ENCODE assay signal across 12 cellular contexts in the genomic region with DNA sequence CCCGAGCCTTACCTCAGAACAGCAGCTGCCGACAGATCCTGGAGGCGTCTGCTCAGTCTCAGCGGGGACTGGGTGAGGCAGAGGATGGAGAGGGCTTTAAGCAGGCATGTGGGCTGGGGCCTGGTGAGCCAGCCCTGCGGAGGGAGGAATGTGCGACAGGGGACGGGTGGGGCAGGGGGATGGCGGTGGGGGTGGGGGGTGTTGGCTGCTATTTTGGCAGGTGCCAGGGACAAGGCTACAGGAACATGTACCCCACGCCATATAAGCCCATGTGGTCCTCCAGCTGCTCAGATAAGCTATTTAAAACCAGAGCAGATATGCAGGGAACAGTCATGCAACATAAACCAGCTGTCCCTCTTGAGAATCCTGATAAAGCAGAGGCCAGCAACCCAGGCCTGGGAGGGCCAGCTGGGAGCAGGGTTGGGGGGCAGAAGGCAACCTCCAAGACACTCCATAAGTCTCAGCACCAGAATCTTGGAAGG. TPM values are rescaled to one million over a fixed set of nuclear protein-coding genes. Genes with fewer than 3 reads are reported as not detected.
DNase-seq lines count a peak whose midpoint lies in the region; ATAC-seq and TF ChIP-seq lines count a peak whose summit lies in the region.
"Had no signal": no experiment of that assay in that cellular context is flagged by ENCODE, and none has a peak within 500 bp of the region (broad histone marks: within the 10 kb centered on the region; RNA-seq: fewer than 3 reads in every experiment).

A gene (minus strand): TSS at position 70 of the 482 bp plus-strand sequence. CDS start 4,426 bp downstream, outside the sequence.

- no peaks in the 10 kb centered on the region for H3K9me3 ChIP-seq in aorta (ENCODE audit: control insufficient read depth, low read length)

- H3K27me3 Mint-ChIP-seq in type B pancreatic cell = peaks cover 7% of the 10 kb centered on the region

- no peaks in the 10 kb centered on the region for H3K9me3 Mint-ChIP-seq in type B pancreatic cell
- H3K9me3 Mint-ChIP-seq: CD8-positive, alpha-beta T cell; neural crest cell had no signal

- H3K27ac Mint-ChIP-seq in type B pancreatic cell = peak within 1 kb of the TSS; percentile 80
- H3K27ac Mint-ChIP-seq: CD8-positive, alpha-beta T cell had no signal

- TF ChIP-seq CTCF in dorsolateral prefrontal cortex (IDR thresholded peaks at IDR 0.05 in 54 of 56, conservative IDR thresholded peaks at IDR 0.05 in 2 of 56; ENCODE audit: low read depth in 1 of 56, partially characterized antibody in 56 of 56) (no peak), type B pancreatic cell (conservative IDR thresholded peaks at IDR 0.05) (no peak)

- H3K4me3 ChIP-seq in dorsolateral prefrontal cortex (peak within 1 kb of the TSS in 37 of 59 donors; percentile 1 to 49 (median 21)), aorta (ENCODE audit: low read length in 2 of 2) (no peak within 1 kb of the TSS)

- H3K27me3 ChIP-seq in dorsolateral prefrontal cortex = peaks cover 0 to 11% (median 0%) of the 10 kb centered on the region in 45 donors
- H3K27me3 ChIP-seq in aorta (ENCODE audit: control insufficient read depth in 1 of 2, insufficient read depth in 2 of 2, low read length in 1 of 2) = no peaks in the 10 kb centered on the region

- intact Hi-C loops in dorsolateral prefrontal cortex (cut with DNase I) = no loop called here
- intact Hi-C loops in aorta (cut with DNase I) = no loop called here

- H3K4me1 Mint-ChIP-seq in type B pancreatic cell (ENCODE audit: unreplicated experiment) = peaks cover 33% of the 10 kb centered on the region
- H3K4me1 Mint-ChIP-seq: neural crest cell had no signal

- peak within 1 kb of the TSS; percentile 70 for H3K4me3 Mint-ChIP-seq in type B pancreatic cell
- H3K4me3 Mint-ChIP-seq: CD8-positive, alpha-beta T cell; neural crest cell had no signal

- no peaks in the 10 kb centered on the region for H3K36me3 ChIP-seq in aorta (ENCODE audit: control insufficient read depth in 1 of 2, insufficient read depth in 2 of 2, low read length in 1 of 2)

- DNase-seq in NCI-H2171 treated with DMSO at 0.1 percent for 48 hours (lab: John Stamatoyannopoulos, UW) (peak; percentile 86), dorsolateral prefrontal cortex (peak in 6 of 10 donors; percentile 38 to 68 (median 54)), islet precursor cell (peak; percentile 79), type B pancreatic cell (ENCODE audit: extremely low spot score, unreplicated experiment) (no peak), NCI-H345 (lab: John Stamatoyannopoulos, UW) (no peak), aorta (no peak)
- DNase-seq in activated naive CD4-positive, alpha-beta T cell treated with anti-CD3 and anti-CD28 coated beads, Interleukin-2, amount 50 U/mL, for 16 hours = no peak
- DNase-seq: CD8-positive, alpha-beta T cell; left colon had no signal

- peak within 1 kb of the TSS in 37 of 59 donors; percentile 4 to 73 (median 44) for H3K27ac ChIP-seq in dorsolateral prefrontal cortex
- H3K27ac ChIP-seq in aorta (ENCODE audit: low read depth in 1 of 2, low read length in 2 of 2) = no peak within 1 kb of the TSS

- H3K4me1 ChIP-seq in aorta (ENCODE audit: control insufficient read depth in 1 of 2, insufficient read depth in 2 of 2, low read length in 2 of 2) = no peaks in the 10 kb centered on the region

- WGBS in aorta, 2 donors = 56 to 63% methylated on average over 9 of the region's 9 CpGs

- H3K36me3 Mint-ChIP-seq in type B pancreatic cell = peaks cover 4% of the 10 kb centered on the region
- H3K36me3 Mint-ChIP-seq: CD8-positive, alpha-beta T cell had no signal

- ATAC-seq in HG02763 (IDR thresholded peaks at IDR 0.05; ENCODE audit: unreplicated experiment) = no peak
- no peak for ATAC-seq in aorta (ENCODE audit: low FRiP score)
- ATAC-seq: CD8-positive, alpha-beta T cell had no signal

RNA-seq across cellular contexts. Expression of the gene that starts here (rescaled TPM):
- 10 to 100 TPM; 12.2 to 91.1 (median 35.5) TPM for total RNA-seq in dorsolateral prefrontal cortex
- 21.3 and 63.9 TPM in 2 replicates for total RNA-seq in type B pancreatic cell (ENCODE audit: low replicate concordance)
- under 1 TPM; 0.21 to 0.36 TPM for total RNA-seq in aorta
- 10 to 100 TPM in 1 of 2 donors, 1 to 10 TPM in 1; 1.0 to 24.0 TPM for polyA plus RNA-seq in aorta
- total RNA-seq: CD8-positive, alpha-beta T cell; neural crest cell; T-helper 1 cell treated with Interleukin-12 subunit alpha and Interleukin-12 subunit beta and Interleukin-4 antibody, amounts not matched to agents 30 ng/mL and 1 ng/mL, for 36 hours had no signal

Comparison
In these comparisons a context has a peak if more than half of its experiments do, and no peak if none do; other contexts are left out.
1. RNA of the gene that starts here (total RNA-seq): 12.2 to 91.1 TPM in dorsolateral prefrontal cortex and 21.3 to 63.9 TPM in type B pancreatic cell; 0.21 to 0.36 TPM in aorta; every median in the first group is over 4 times any median in the second.
2. DNase-seq: peak in NCI-H2171 treated with DMSO at 0.1 percent for 48 hours (single experiment), dorsolateral prefrontal cortex (6 of 10) and islet precursor cell (single experiment); none in type B pancreatic cell (single experiment), NCI-H345 (single experiment), aorta (0 of 2) and activated naive CD4-positive, alpha-beta T cell treated with anti-CD3 and anti-CD28 coated beads, Interleukin-2, amount 50 U/mL, for 16 hours (single experiment).
3. H3K27ac ChIP-seq: peak in dorsolateral prefrontal cortex (37 of 59); none in aorta (0 of 2).
4. H3K4me3 ChIP-seq: peak in dorsolateral prefrontal cortex (37 of 59); none in aorta (0 of 2).